In the genomic region with DNA sequence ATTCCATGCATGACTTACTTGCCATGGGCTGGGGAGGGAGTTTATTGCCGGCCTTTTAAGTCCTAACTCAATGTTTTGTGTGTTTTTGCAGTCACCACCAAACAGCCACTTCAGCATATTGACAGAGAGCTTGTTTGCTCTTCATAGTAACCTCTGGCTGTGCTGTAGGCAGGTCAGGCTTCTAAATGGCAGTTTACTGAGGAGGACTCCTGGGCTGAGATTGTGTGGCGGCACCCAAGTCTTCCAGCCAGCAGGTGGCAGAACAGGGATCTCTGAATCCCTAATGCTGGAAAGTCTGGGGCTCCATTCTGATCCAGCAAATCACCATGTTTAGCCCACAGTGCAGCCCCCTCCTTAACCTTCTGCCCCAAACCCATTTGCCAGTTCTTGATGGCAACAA, we compare ENCODE assay signal across 10 cellular contexts.
DNase-seq lines count a peak whose midpoint lies in the region; ATAC-seq and TF ChIP-seq lines count a peak whose summit lies in the region.
"Had no signal": no experiment of that assay in that cellular context is flagged by ENCODE, and none has a peak within 500 bp of the region (broad histone marks: within the 10 kb centered on the region; RNA-seq: fewer than 3 reads in every experiment).

No MANE protein-coding gene starts in this region.

- no peak overlapping the region for H2AK5ac ChIP-seq in H9 (ENCODE audit: insufficient read length, low read length)

- intact Hi-C loops in CD14-positive monocyte (cut with micrococcal nuclease): no loop called here

- H3K79me2 ChIP-seq in H9 (ENCODE audit: insufficient read depth, low read length): no peaks in the 10 kb centered on the region

- no peak overlapping the region for H2BK120ac ChIP-seq in H9 (ENCODE audit: low read depth, low read length, poor library complexity, severe bottlenecking)

- H2BK20ac ChIP-seq in H9 (ENCODE audit: low read depth, low read length, poor library complexity, severe bottlenecking): no peak overlapping the region

- H3K4me3 Mint-ChIP-seq in CD14-positive monocyte: no peak overlapping the region
- no peak overlapping the region for H3K4me3 Mint-ChIP-seq in H9
- no peak overlapping the region for H3K4me3 Mint-ChIP-seq in T-helper 17 cell
- H3K4me3 Mint-ChIP-seq: naive thymus-derived CD4-positive, alpha-beta T cell had no signal

- no peak overlapping the region for H3T11ph ChIP-seq in H9 (ENCODE audit: low read length)

- H3K9me3 Mint-ChIP-seq in CD14-positive monocyte (no peaks in the 10 kb centered on the region), H9 (no peaks in the 10 kb centered on the region)
- H3K9me3 Mint-ChIP-seq: naive thymus-derived CD4-positive, alpha-beta T cell had no signal

- no peaks in the 10 kb centered on the region for H3K23me2 ChIP-seq in H9 (ENCODE audit: insufficient read length, low read depth, low read length, poor library complexity, severe bottlenecking)

- no peak for ATAC-seq in GM21447 (IDR thresholded peaks at IDR 0.05; ENCODE audit: unreplicated experiment)
- no peak for ATAC-seq in HG03571 (IDR thresholded peaks at IDR 0.05; ENCODE audit: unreplicated experiment)
- ATAC-seq in T-helper 17 cell: no peak
- ATAC-seq: naive thymus-derived CD4-positive, alpha-beta T cell had no signal

- H3K4ac ChIP-seq in H9 (ENCODE audit: low read depth, low read length): no peak overlapping the region

- H3K79me1 ChIP-seq in H9 (ENCODE audit: insufficient read depth, low read depth, low read length, poor library complexity, severe bottlenecking): no peaks in the 10 kb centered on the region

- H3K4me3 ChIP-seq in kidney epithelial cell (ENCODE audit: low read depth, low read length): no peak overlapping the region

- H3K36me3 Mint-ChIP-seq in CD14-positive monocyte (no peaks in the 10 kb centered on the region), H9 (ENCODE audit: insufficient read depth in 1 of 3, low read depth in 3 of 3) (no peaks in the 10 kb centered on the region; a peak in 1 of 7 replicates), T-helper 17 cell (ENCODE audit: low read depth) (no peaks in the 10 kb centered on the region)
- H3K36me3 Mint-ChIP-seq: naive thymus-derived CD4-positive, alpha-beta T cell had no signal

- H3K18ac ChIP-seq in H9 (ENCODE audit: insufficient read length, low read depth, low read length): no peak overlapping the region

- H3K4me1 Mint-ChIP-seq in CD14-positive monocyte (peaks cover 2% of the 10 kb centered on the region), H9 (peaks cover 5 to 6% of the 10 kb centered on the region in 2 experiments; a peak in 3 of 4 replicates), T-helper 17 cell (no peaks in the 10 kb centered on the region)
- H3K4me1 Mint-ChIP-seq: naive thymus-derived CD4-positive, alpha-beta T cell had no signal

- no peaks in the 10 kb centered on the region for H3K36me3 ChIP-seq in kidney epithelial cell (ENCODE audit: control insufficient read depth, insufficient read depth, low read length)

- no peaks in the 10 kb centered on the region for H3K4me1 ChIP-seq in H9 (ENCODE audit: insufficient read depth, low read length)

- H3K27ac Mint-ChIP-seq in CD14-positive monocyte (no peak overlapping the region), H9 (no peak overlapping the region), T-helper 17 cell (no peak overlapping the region)
- H3K27ac Mint-ChIP-seq: naive thymus-derived CD4-positive, alpha-beta T cell had no signal

- H2BK15ac ChIP-seq in H9 (ENCODE audit: low read depth, low read length): no peak overlapping the region

- no peaks in the 10 kb centered on the region for H4K20me1 ChIP-seq in H9 (ENCODE audit: control insufficient read depth, insufficient read depth, insufficient read length)

- H3K27me3 ChIP-seq in H9 (ENCODE audit: insufficient read depth, low read length) (no peaks in the 10 kb centered on the region; the same call in 1 of the 2 replicates), kidney epithelial cell (ENCODE audit: control insufficient read depth, insufficient read depth, low read length) (no peaks in the 10 kb centered on the region)

- no peak overlapping the region for H2BK5ac ChIP-seq in H9 (ENCODE audit: insufficient read length, low read length)

- H3K23ac ChIP-seq in H9 (ENCODE audit: insufficient read length, low read depth, low read length): no peak overlapping the region

- H3K14ac ChIP-seq in H9 (ENCODE audit: insufficient read depth, low read length): no peak overlapping the region

- H3K27ac ChIP-seq in H9 (ENCODE audit: insufficient read length, low read depth, low read length): no peak overlapping the region

- H3K9ac ChIP-seq in H9 (ENCODE audit: extremely low read depth, insufficient read length, low read length): no peak overlapping the region

- no peak overlapping the region for H4K91ac ChIP-seq in H9 (ENCODE audit: insufficient read length, low read depth, low read length)

- H3K27me3 Mint-ChIP-seq in CD14-positive monocyte (ENCODE audit: low read depth in 3 of 3) (peaks cover 0 to 6% (median 2%) of the 10 kb centered on the region in 3 donors), H9 (ENCODE audit: low read depth) (no peaks in the 10 kb centered on the region; the same call in 1 of the 2 replicates), T-helper 17 cell (peaks cover 5% of the 10 kb centered on the region)

- H4K5ac ChIP-seq in H9 (ENCODE audit: insufficient read length, low read depth, low read length): no peak overlapping the region

- H3K4me2 ChIP-seq in H9 (ENCODE audit: insufficient read depth, insufficient read length, low read length): no peak overlapping the region

- H3K9me3 ChIP-seq in H9 (ENCODE audit: control insufficient read depth, low read depth, low read length) (no peaks in the 10 kb centered on the region), T-helper 17 cell (ENCODE audit: control insufficient read depth, low read length, poor library complexity, severe bottlenecking) (no peaks in the 10 kb centered on the region)

- no peak overlapping the region for H2BK12ac ChIP-seq in H9 (ENCODE audit: insufficient read length, low read depth, low read length)

- H3K56ac ChIP-seq in H9 (ENCODE audit: insufficient read length, low read depth, low read length): no peak overlapping the region

- no peak overlapping the region for H2AFZ ChIP-seq in H9 (ENCODE audit: low read length)

- no peak overlapping the region for H4K8ac ChIP-seq in H9 (replicated peaks; ENCODE audit: insufficient read length, low read depth, low read length)

- WGBS in H9 (ENCODE audit: extremely low coverage, insufficient read length, low lambda C conversion rate): no CpG with 5 or more reads among the region's 2 CpGs

- TF ChIP-seq CTCF in CD14-positive monocyte (IDR thresholded peaks at IDR 0.05) (peak; percentile 30), H9 (conservative IDR thresholded peaks at IDR 0.05) (peak; percentile 66), kidney epithelial cell (IDR thresholded peaks at IDR 0.05; ENCODE audit: insufficient read depth, low read length, poor library complexity, severe bottlenecking) (peak; percentile 27)

- DNase-seq in CD14-positive monocyte (ENCODE audit: low spot score): no peak
- DNase-seq in H9: peak; percentile 73
- DNase-seq in OCI-M1 (lab: John Stamatoyannopoulos, UW): peak; percentile 54
- DNase-seq in kidney epithelial cell (ENCODE audit: low read depth): no peak
- no peak for DNase-seq in middle frontal gyrus (ENCODE audit: extremely low spot score, low spot score)
- DNase-seq in T-helper 17 cell: no peak
- DNase-seq: activated CD4-positive, alpha-beta T cell treated with anti-CD3 and anti-CD28 coated beads for 1 hour had no signal

Comparison
In these comparisons a context has a peak if more than half of its experiments do, and no peak if none do; other contexts are left out.
1. DNase-seq: peak in H9 (single experiment) and OCI-M1 (single experiment); none in CD14-positive monocyte (single experiment), kidney epithelial cell (single experiment), middle frontal gyrus (single experiment) and T-helper 17 cell (0 of 3).
2. Peak in every context shown above with its lines, with median percentiles within 50 percentile points of each other: CTCF ChIP-seq.